25 cellular contexts compared by ENCODE assay signal in the genomic region with DNA sequence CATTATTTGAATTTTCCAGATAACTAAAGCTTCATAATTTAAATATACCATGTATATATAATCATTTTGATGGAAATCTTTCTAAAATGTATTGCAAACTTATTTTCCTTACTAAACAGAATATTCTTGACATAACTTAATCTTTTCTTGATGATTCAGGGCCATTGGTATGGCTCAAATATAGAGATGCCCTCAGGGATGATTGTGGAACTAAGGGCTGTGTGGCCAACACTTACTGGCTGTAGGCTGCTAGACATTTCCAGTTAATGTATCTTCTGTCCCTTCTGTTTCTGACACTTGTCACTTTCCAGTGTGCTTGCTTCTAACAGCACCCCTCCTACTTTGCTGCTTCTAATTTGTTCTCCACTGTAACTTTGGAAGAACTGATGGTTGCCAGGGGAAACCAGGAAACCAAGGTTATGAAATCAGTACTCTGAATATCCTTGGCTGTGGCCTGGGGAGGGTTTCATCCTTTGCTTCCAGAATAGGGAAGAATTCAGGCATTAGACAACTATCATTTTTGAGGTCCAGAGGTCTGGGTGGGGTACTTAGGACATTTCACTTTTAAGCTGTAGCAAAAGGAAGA.
A peak's percentile ranks its signal among the peaks of the same experiment; 100 is the strongest.
DNase-seq lines count a peak whose midpoint lies in the region; FAIRE-seq and TF ChIP-seq lines count a peak whose summit lies in the region.
"Had no signal": no experiment of that assay in that cellular context is flagged by ENCODE, and none has a peak within 500 bp of the region (broad histone marks: within the 10 kb centered on the region; RNA-seq: fewer than 3 reads in every experiment).

No MANE protein-coding gene starts in this region.

- peak overlapping the region; percentile 56 for H3K9ac ChIP-seq in mesenchymal stem cell (ENCODE audit: low read length)
- H3K9ac ChIP-seq: SK-N-SH had no signal

- no peak overlapping the region for H3K27ac ChIP-seq in mesenchymal stem cell (ENCODE audit: low read length, poor library complexity, severe bottlenecking)
- H3K27ac ChIP-seq: prostate gland, spleen, testis had no signal

- no peaks in the 10 kb centered on the region for H3K27me3 Mint-ChIP-seq in HFFc6 (ENCODE audit: insufficient read depth)

- peaks cover 9% of the 10 kb centered on the region for H3K36me3 Mint-ChIP-seq in HFFc6 (ENCODE audit: low read depth)
- H3K36me3 Mint-ChIP-seq: activated naive CD8-positive, alpha-beta T cell treated with anti-CD3 and anti-CD28 coated beads, Interleukin-2, amount 10 ng/mL, durations not matched to agents 7 days and 5 days had no signal

- peaks cover 8% of the 10 kb centered on the region for H3K9me3 Mint-ChIP-seq in HFFc6

- H2BK120ac ChIP-seq in mesenchymal stem cell (ENCODE audit: low read depth, low read length) = no peak overlapping the region

- peak overlapping the region; percentile 91 for H3K27ac Mint-ChIP-seq in HFFc6
- H3K27ac Mint-ChIP-seq: activated naive CD8-positive, alpha-beta T cell treated with anti-CD3 and anti-CD28 coated beads, Interleukin-2, amount 10 ng/mL, durations not matched to agents 7 days and 5 days; activated T-cell treated with anti-CD3 and anti-CD28 coated beads, Interleukin-2, amount 50 U/mL, for 72 hours; CD4-positive, alpha-beta memory T cell had no signal

- no peak overlapping the region for H3K4me3 ChIP-seq in AG10803 (ENCODE audit: low read length)
- H3K4me3 ChIP-seq in bronchial epithelial cell (ENCODE audit: low read depth, low read length) = no peak overlapping the region
- no peak overlapping the region for H3K4me3 ChIP-seq in mesenchymal stem cell (ENCODE audit: insufficient read depth in 1 of 2, low read depth in 1 of 2, low read length in 2 of 2)
- H3K4me3 ChIP-seq: prostate gland, spleen, testis had no signal

- FAIRE-seq in bronchial epithelial cell (lab: Jason Lieb, UNC) (no peak), H54 (lab: Jason Lieb, UNC) (no peak)
- FAIRE-seq: A204.1 had no signal

- H3K4me2 ChIP-seq in mesenchymal stem cell (ENCODE audit: low read length, poor library complexity, severe bottlenecking) = no peak overlapping the region
- H3K4me2 ChIP-seq: SK-N-SH had no signal

- H3K9me3 ChIP-seq in mesenchymal stem cell (ENCODE audit: control insufficient read depth, low read length) = peaks cover 3% of the 10 kb centered on the region
- H3K9me3 ChIP-seq: prostate gland, SK-N-SH, testis had no signal

- no peak overlapping the region for H4K91ac ChIP-seq in mesenchymal stem cell (ENCODE audit: low read length)

- no peak overlapping the region for H2BK15ac ChIP-seq in mesenchymal stem cell (ENCODE audit: low read depth, poor library complexity, severe bottlenecking)

- H3K14ac ChIP-seq in mesenchymal stem cell (ENCODE audit: low read length in 2 of 2) = no peak overlapping the region

- TF ChIP-seq CTCF in AG10803 (conservative IDR thresholded peaks at IDR 0.05; ENCODE audit: low read length) (no peak), HFFc6 (IDR thresholded peaks at IDR 0.05) (no peak), bronchial epithelial cell (IDR thresholded peaks at IDR 0.05; ENCODE audit: insufficient read depth, low read length, severe bottlenecking) (no peak)

- no peak overlapping the region for H2AFZ ChIP-seq in mesenchymal stem cell (ENCODE audit: low read depth, low read length)

- H4K8ac ChIP-seq in mesenchymal stem cell (ENCODE audit: low read length) = no peak overlapping the region

- H3K4ac ChIP-seq in mesenchymal stem cell (ENCODE audit: low read depth in 1 of 2, low read length in 2 of 2) = no peak overlapping the region

- no peak overlapping the region for H2AK5ac ChIP-seq in mesenchymal stem cell (ENCODE audit: low read length, severe bottlenecking)

- H3K4me3 Mint-ChIP-seq in HFFc6 = peak overlapping the region; percentile 43
- H3K4me3 Mint-ChIP-seq: activated naive CD8-positive, alpha-beta T cell treated with anti-CD3 and anti-CD28 coated beads, Interleukin-2, amount 10 ng/mL, durations not matched to agents 7 days and 5 days; activated T-cell treated with anti-CD3 and anti-CD28 coated beads, Interleukin-2, amount 50 U/mL, for 72 hours; CD4-positive, alpha-beta memory T cell; nephron had no signal

- H3K36me3 ChIP-seq in bronchial epithelial cell (ENCODE audit: control insufficient read depth, insufficient read depth, low read length) (no peaks in the 10 kb centered on the region), mesenchymal stem cell (ENCODE audit: control insufficient read depth in 1 of 2, insufficient read depth in 2 of 2, low read depth in 1 of 2, low read length in 2 of 2) (no peaks in the 10 kb centered on the region)
- H3K36me3 ChIP-seq: prostate gland, spleen had no signal

- no peaks in the 10 kb centered on the region for H3K4me1 ChIP-seq in mesenchymal stem cell (ENCODE audit: control insufficient read depth, insufficient read depth, low read depth, low read length)
- H3K4me1 ChIP-seq: prostate gland, spleen, testis had no signal

- H2BK12ac ChIP-seq in mesenchymal stem cell (ENCODE audit: low read length in 2 of 2) = no peak overlapping the region

- H3K23ac ChIP-seq in mesenchymal stem cell (ENCODE audit: low read length in 2 of 2) = no peak overlapping the region

- peaks cover 34% of the 10 kb centered on the region for H3K4me1 Mint-ChIP-seq in HFFc6 (ENCODE audit: low read depth)
- H3K4me1 Mint-ChIP-seq: activated naive CD8-positive, alpha-beta T cell treated with anti-CD3 and anti-CD28 coated beads, Interleukin-2, amount 10 ng/mL, durations not matched to agents 7 days and 5 days; CD4-positive, alpha-beta memory T cell; nephron had no signal

- no peaks in the 10 kb centered on the region for H3K79me1 ChIP-seq in mesenchymal stem cell (replicated peaks; ENCODE audit: low read length, poor library complexity, severe bottlenecking)

- DNase-seq in AG10803 (ENCODE audit: low read depth) (peak; percentile 36), HFFc6 (peak; percentile 77), bronchial epithelial cell (ENCODE audit: low read depth) (peak; percentile 68), mesenchymal stem cell (no peak), superior temporal gyrus (ENCODE audit: extremely low spot score) (no peak), germinal center (ENCODE audit: low spot score) (no peak), DMS114 treated with DMSO at 0.1 percent for 48 hours (lab: John Stamatoyannopoulos, UW; ENCODE audit: unreplicated experiment) (no peak), H54 (ENCODE audit: insufficient read length, low spot score) (no peak)
- DNase-seq: activated CD4-positive, CD25-positive, alpha-beta regulatory T cell treated with anti-CD3 and anti-CD28 coated beads, Interleukin-2, amount 50 U/mL, for 72 hours; activated CD8-positive, alpha-beta memory T cell treated with anti-CD3 and anti-CD28 coated beads for 24 hours; activated naive CD8-positive, alpha-beta T cell treated with anti-CD3 and anti-CD28 coated beads, Interleukin-2, amount 10 ng/mL, durations not matched to agents 7 days and 5 days; activated T-cell treated with anti-CD3 and anti-CD28 coated beads, Interleukin-2, amount 50 U/mL, for 72 hours; CD4-positive, alpha-beta memory T cell; Karpas-422; kidney glomerular epithelial cell; mesendoderm; NCI-H1105; NCI-H2171 treated with DMSO at 0.1 percent for 48 hours; NCI-H774; SK-N-SH; spleen; testis had no signal

- no peak overlapping the region for H2BK5ac ChIP-seq in mesenchymal stem cell (ENCODE audit: low read depth, low read length, poor library complexity, severe bottlenecking)

- TF ChIP-seq POLR2A in H54 (IDR thresholded peaks at IDR 0.05; ENCODE audit: low read depth, low read length) = no peak

- no peak overlapping the region for H3K18ac ChIP-seq in mesenchymal stem cell (ENCODE audit: low read depth in 1 of 2, low read length in 2 of 2)

- H3K27me3 ChIP-seq in bronchial epithelial cell (ENCODE audit: control insufficient read depth, insufficient read depth, low read length) = no peaks in the 10 kb centered on the region
- no peaks in the 10 kb centered on the region for H3K27me3 ChIP-seq in mesenchymal stem cell (ENCODE audit: control insufficient read depth in 1 of 2, insufficient read depth in 1 of 2, low read length in 2 of 2)
- H3K27me3 ChIP-seq: spleen, testis had no signal

Comparison
In these comparisons a context has a peak if more than half of its experiments do, and no peak if none do; other contexts are left out.
1. DNase-seq: peak in AG10803 (single experiment), HFFc6 (single experiment) and bronchial epithelial cell (single experiment); none in mesenchymal stem cell (single experiment), superior temporal gyrus (single experiment), germinal center (single experiment), DMS114 treated with DMSO at 0.1 percent for 48 hours (single experiment) and H54 (single experiment).